In genomic region chr11:32426819-32427615, GRCh38 we compare ENCODE assay signal across 12 cellular contexts. TPM values are rescaled to one million over a fixed set of nuclear protein-coding genes. Genes with fewer than 3 reads are reported as not detected.
DNase-seq lines count a peak whose midpoint lies in the region; ATAC-seq and TF ChIP-seq lines count a peak whose summit lies in the region.
"Had no signal": no experiment of that assay in that cellular context is flagged by ENCODE, and none has a peak within 500 bp of the region (broad histone marks: within the 10 kb centered on the region; RNA-seq: fewer than 3 reads in every experiment).

No MANE protein-coding gene starts in this region.

- H3K4me2 ChIP-seq in neural cell (ENCODE audit: low read length), result no peak overlapping the region

- no peak for TF ChIP-seq EP300 in neural cell (conservative IDR thresholded peaks at IDR 0.05; ENCODE audit: poor library complexity, severe bottlenecking)

- TF ChIP-seq CTCF in heart left ventricle (IDR thresholded peaks at IDR 0.05), result no peak
- TF ChIP-seq CTCF in neural cell (IDR thresholded peaks at IDR 0.05; ENCODE audit: poor library complexity, severe bottlenecking), result no peak

- WGBS in heart left ventricle, 4 donors, result 6 to 10% (median 8%) methylated on average over 46 to 59 of the region's 59 CpGs

- intact Hi-C loops in heart left ventricle (cut with DNase I), result loop anchor here in 1 of 10 donors (5.0 kb wide), 1 partner anchor 40 kb away; no protein-coding TSS in a partner anchor

- peak overlapping the region in 11 of 12 donors; percentile 28 to 91 (median 77) for H3K27ac ChIP-seq in heart left ventricle
- no peak overlapping the region for H3K27ac ChIP-seq in neural cell (ENCODE audit: low read length)

- no peaks in the 10 kb centered on the region for H3F3A ChIP-seq in neural cell (ENCODE audit: insufficient read depth, low read length, poor library complexity, severe bottlenecking)

- peak; percentile 33 for DNase-seq in RPMI7951 (ENCODE audit: low read depth)
- DNase-seq in heart left ventricle, result peak; percentile 67 to 85 (median 83)
- no peak for DNase-seq in activated effector memory CD4-positive, alpha-beta T cell treated with Interleukin-2 at 50 U/mL for 16 hours
- DNase-seq in GM19238 (ENCODE audit: insufficient read length, low spot score), result no peak
- no peak for DNase-seq in stimulated activated CD8-positive, alpha-beta memory T cell treated with anti-CD3 and anti-CD28 coated beads, Interleukin-4, amount 100 ng/mL, for 48 hours
- no peak for DNase-seq in NCI-H510A treated with DMSO at 0.1 percent for 48 hours (lab: John Stamatoyannopoulos, UW)
- DNase-seq: activated B cell treated with CpG ODN at 0.5 μM for 24 hours; activated naive CD4-positive, alpha-beta T cell treated with Interleukin-2 at 50 U/mL for 16 hours; NCI-H1694; PC-3 had no signal

- TF ChIP-seq POLR2A in heart left ventricle (IDR thresholded peaks at IDR 0.05), result no peak

- H3K9ac ChIP-seq in ES-I3 (ENCODE audit: low read depth, low read length), result peak overlapping the region; percentile 41; the same call in 1 of the 2 replicates
- H3K9ac ChIP-seq in neural cell (ENCODE audit: low read length), result no peak overlapping the region

- TF ChIP-seq RAD21 in neural cell (conservative IDR thresholded peaks at IDR 0.05), result no peak

- no peaks in the 10 kb centered on the region for H3K9me2 ChIP-seq in neural cell (ENCODE audit: insufficient read depth, low read length)

- no peaks in the 10 kb centered on the region for H3K79me2 ChIP-seq in neural cell (replicated peaks; ENCODE audit: insufficient read depth, low read length)

- peak; percentile 77 to 96 (median 80) for ATAC-seq in heart left ventricle
- ATAC-seq: PC-3 had no signal

- H3K4me3 ChIP-seq in heart left ventricle, result peak overlapping the region in 11 of 12 donors; percentile 17 to 52 (median 41)
- peak overlapping the region; percentile 57 for H3K4me3 ChIP-seq in neural cell (ENCODE audit: low read length)

- H3K4me1 ChIP-seq in ES-I3 (ENCODE audit: insufficient read depth, low read length), result no peaks in the 10 kb centered on the region; the same call in 1 of the 2 replicates
- peaks cover 0 to 43% (median 21%) of the 10 kb centered on the region in 12 donors for H3K4me1 ChIP-seq in heart left ventricle

- no peaks in the 10 kb centered on the region for H4K20me1 ChIP-seq in neural cell (ENCODE audit: insufficient read depth)

- no peaks in the 10 kb centered on the region for H3K36me3 ChIP-seq in ES-I3 (ENCODE audit: insufficient read depth, low read length)
- peaks cover 0 to 4% (median 0%) of the 10 kb centered on the region in 9 donors for H3K36me3 ChIP-seq in heart left ventricle
- H3K36me3 ChIP-seq in neural cell (ENCODE audit: insufficient read depth, low read length), result no peaks in the 10 kb centered on the region

- peaks cover 15 to 88% (median 54%) of the 10 kb centered on the region in 9 donors for H3K27me3 ChIP-seq in heart left ventricle
- H3K27me3 ChIP-seq in neural cell (ENCODE audit: insufficient read depth, low read depth, low read length), result peaks cover 85% of the 10 kb centered on the region

- H2AFZ ChIP-seq in neural cell (ENCODE audit: low read depth, low read length), result no peak overlapping the region

- H3K9me3 ChIP-seq in ES-I3 (ENCODE audit: control insufficient read depth, insufficient read depth, low read length) (no peaks in the 10 kb centered on the region), heart left ventricle (no peaks in the 10 kb centered on the region), neural cell (ENCODE audit: low read length) (peaks cover 5% of the 10 kb centered on the region)

TF ChIP-seq in neural cell, 6 proteins besides CTCF, POLR2A, EP300 and RAD21:
- TF ChIP-seq POLR2AphosphoS5 (IDR thresholded peaks at IDR 0.05) (no peak), MXI1 (conservative IDR thresholded peaks at IDR 0.05; ENCODE audit: poor library complexity, severe bottlenecking) (no peak), EZH2 (IDR thresholded peaks at IDR 0.05; ENCODE audit: borderline replicate concordance, insufficient read depth, low read length, poor library complexity, severe bottlenecking) (no peak), TAF1 (IDR thresholded peaks at IDR 0.05; ENCODE audit: low read depth) (no peak), REST (IDR thresholded peaks at IDR 0.05; ENCODE audit: borderline replicate concordance) (no peak), SMC3 (conservative IDR thresholded peaks at IDR 0.05; ENCODE audit: poor library complexity) (no peak)

RNA-seq across cellular contexts. Expression of gene WT1, which starts 8.3 kb away (rescaled TPM):
- 7.8 and 11.5 TPM in 2 replicates for total RNA-seq in RPMI7951 (2014; rRNA removed; shearing (Covaris generic))
- 10 to 100 TPM in 1 of 9 donors, 1 to 10 TPM in 8; 1.3 to 16.6 (median 2.9) TPM for total RNA-seq in heart left ventricle
- polyA plus RNA-seq in heart left ventricle, result 1 to 10 TPM; 1.0 to 1.2 TPM
- not detected in 2 replicates for polyA plus RNA-seq in neural cell
- not detected in 2 replicates for polyA minus RNA-seq in neural cell
- total RNA-seq: activated B cell treated with CpG ODN at 0.5 μM for 24 hours had no signal

Comparison
In these comparisons a context has a peak if more than half of its experiments do, and no peak if none do; other contexts are left out.
1. DNase-seq: peak in RPMI7951 (single experiment) and heart left ventricle (5 of 5); none in activated effector memory CD4-positive, alpha-beta T cell treated with Interleukin-2 at 50 U/mL for 16 hours (single experiment), GM19238 (single experiment), stimulated activated CD8-positive, alpha-beta memory T cell treated with anti-CD3 and anti-CD28 coated beads, Interleukin-4, amount 100 ng/mL, for 48 hours (single experiment) and NCI-H510A treated with DMSO at 0.1 percent for 48 hours (single experiment).